Comparison of ENCODE assay signal across 8 cellular contexts in the genomic region with DNA sequence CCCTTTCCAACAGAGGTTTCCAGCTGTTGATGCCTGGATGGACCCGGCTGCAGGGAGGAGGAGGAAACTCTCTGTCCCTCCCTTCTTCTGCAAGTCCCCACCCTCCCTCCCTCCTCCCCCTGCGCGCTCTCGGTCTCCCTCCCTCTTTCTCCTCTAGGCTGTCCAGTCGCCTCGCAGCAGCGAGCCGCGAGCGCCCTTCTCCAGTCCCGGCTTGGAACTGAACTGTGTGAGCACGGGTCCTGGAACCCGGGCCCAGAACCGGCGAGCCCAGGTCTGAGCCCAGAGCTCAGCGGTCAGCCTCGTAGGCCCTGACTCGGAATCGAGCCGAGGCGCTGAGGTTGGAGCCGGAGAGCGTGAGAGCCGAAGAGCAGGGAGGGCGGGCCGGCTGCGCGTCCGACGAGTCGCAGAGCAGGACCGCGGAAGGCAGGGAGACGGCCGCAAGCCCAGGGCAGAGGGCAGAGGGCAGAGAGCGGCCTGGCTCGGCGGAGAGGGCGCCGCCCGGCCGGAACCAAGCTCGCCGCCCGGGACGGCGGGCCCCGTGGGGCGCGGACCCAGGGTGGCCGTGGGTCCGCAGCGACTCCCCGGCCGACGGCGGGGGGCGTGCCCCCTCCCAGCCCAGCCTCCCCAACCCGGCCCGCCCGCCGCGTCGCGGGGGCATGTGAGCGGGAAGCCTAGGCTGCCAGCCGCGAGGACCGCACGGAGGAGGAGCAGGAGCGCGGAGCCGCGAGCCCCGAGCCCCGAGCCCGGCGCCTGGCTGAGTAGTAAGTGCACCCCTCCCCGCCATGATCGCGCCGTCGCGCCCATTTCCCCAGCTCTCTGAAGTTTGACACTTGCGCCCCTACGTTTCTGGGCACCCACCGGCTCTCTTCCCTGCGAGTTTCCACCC. TPM values are rescaled to one million over a fixed set of nuclear protein-coding genes. Genes with fewer than 3 reads are reported as not detected.
DNase-seq lines count a peak whose midpoint lies in the region; ATAC-seq and TF ChIP-seq lines count a peak whose summit lies in the region.

A gene (plus strand): TSS at position 165 of the 886 bp plus-strand sequence. CDS start 39,801 bp downstream, outside the sequence.

- H3K36me3 ChIP-seq in BE2C (no peaks in the 10 kb centered on the region), neuron (ENCODE audit: insufficient read depth, low read length) (no peaks in the 10 kb centered on the region)

- H3K4me1 ChIP-seq in BE2C (no peaks in the 10 kb centered on the region; the same call in 1 of the 2 replicates), neuron (ENCODE audit: insufficient read depth, low read length) (peaks cover 32% of the 10 kb centered on the region)

- H3K9me3 ChIP-seq in BE2C = no peaks in the 10 kb centered on the region
- H3K9me3 ChIP-seq in neuron (ENCODE audit: low read length) = no peaks in the 10 kb centered on the region

- TF ChIP-seq CTCF in BE2C (IDR thresholded peaks at IDR 0.05; ENCODE audit: low read depth, low read length) = peak; percentile 6; the same call in 1 of the 2 replicates

- DNase-seq in BE2C (peak; percentile 70), HS-27A (ENCODE audit: low read depth) (peak; percentile 79), NOMO-1 treated with dmso at 0.1 percent for 144 hours (lab: John Stamatoyannopoulos, UW; ENCODE audit: unreplicated experiment) (peak; percentile 81), amygdala (lab: John Stamatoyannopoulos, UW) (peak in 53 of 56 donors; percentile 42 to 93 (median 79)), Right ventricle myocardium superior (peak; percentile 91), T-helper 9 cell (no peak)

- intact Hi-C loops in Right ventricle myocardium superior (cut with DNase I) = no loop called here

- H2AFZ ChIP-seq in neuron (ENCODE audit: low read depth, low read length) = peak within 1 kb of the TSS; percentile 59

- ATAC-seq in Right ventricle myocardium superior (ENCODE audit: poor library complexity) = peak; percentile 87
- no peak for ATAC-seq in HG02852 (IDR thresholded peaks at IDR 0.05; ENCODE audit: unreplicated experiment)

- peaks cover 41% of the 10 kb centered on the region for H3K27me3 ChIP-seq in BE2C
- H3K27me3 ChIP-seq in neuron (ENCODE audit: insufficient read depth, low read length) = no peaks in the 10 kb centered on the region

- H3K4me3 ChIP-seq in BE2C (ENCODE audit: low read depth, low read length) (peak within 1 kb of the TSS; percentile 60), neuron (ENCODE audit: low read length) (peak within 1 kb of the TSS; percentile 85)

RNA-seq across cellular contexts. Expression of the gene that starts here (rescaled TPM):
- polyA plus RNA-seq in BE2C (2012; ENCODE audit: insufficient read depth, insufficient read length, low read depth) = 0.22 TPM
- 12.4 TPM for total RNA-seq in Right ventricle myocardium superior
